Comparison of ENCODE assay signal across 23 cellular contexts in genomic region chr3:7589526-7589925, GRCh38.
"Had no signal": no experiment of that assay in that cellular context is flagged by ENCODE, and none has a peak within 500 bp of the region (broad histone marks: within the 10 kb centered on the region; RNA-seq: fewer than 3 reads in every experiment).

No MANE protein-coding gene starts in this region.

- DNase-seq: colonic mucosa; cortex of kidney; dermis blood vessel endothelial cell; dorsolateral prefrontal cortex; effector CD4-positive, alpha-beta T cell; effector CD8-positive, alpha-beta T cell; effector memory CD4-positive, alpha-beta T cell; effector memory CD8-positive, alpha-beta T cell; endodermal cell; erythroblast; esophagus squamous epithelium; foreskin fibroblast; foreskin keratinocyte; foreskin melanocyte; gastrocnemius medialis; glutamatergic neuron; head of caudate nucleus; heart left ventricle; heart right ventricle had no signal

- H3K4me3 ChIP-seq: colonic mucosa, coronary artery, dorsolateral prefrontal cortex, esophagus muscularis mucosa, esophagus squamous epithelium, gastrocnemius medialis, gastroesophageal sphincter, heart left ventricle, heart right ventricle had no signal

- H3K27me3 ChIP-seq: colonic mucosa, dorsolateral prefrontal cortex, esophagus muscularis mucosa, esophagus squamous epithelium, foreskin keratinocyte, gastrocnemius medialis, gastroesophageal sphincter, heart left ventricle had no signal

- H3K27ac ChIP-seq: colonic mucosa, coronary artery, dorsolateral prefrontal cortex, epithelial cell of prostate, esophagus muscularis mucosa, esophagus squamous epithelium, foreskin keratinocyte, gastrocnemius medialis, gastroesophageal sphincter, heart left ventricle, heart right ventricle had no signal

- H3K36me3 ChIP-seq: colonic mucosa, esophagus muscularis mucosa, esophagus squamous epithelium, gastrocnemius medialis, gastroesophageal sphincter, heart left ventricle, heart right ventricle had no signal

- H3K9me3 ChIP-seq: colonic mucosa, esophagus muscularis mucosa, esophagus squamous epithelium, gastrocnemius medialis, gastroesophageal sphincter, heart left ventricle, heart right ventricle had no signal
